1 cellular context compared by ENCODE assay signal in genomic region chr6:151119823-151120524, GRCh38.
TF ChIP-seq lines count a peak whose summit lies in the region.

No MANE protein-coding gene starts in this region.

TF ChIP-seq in HepG2, 621 proteins besides CTCF, POLR2A, EP300 and RAD21 (continued from another document and continues in another):
- 0 out of 4 replicates have a peak, but pooled peaks of 1 of the 2 experiments have one; percentile 30 for TF ChIP-seq ATF4 (CRISPR knock-in tag; IDR thresholded peaks at IDR 0.05)
- TF ChIP-seq SNAPC4 (CRISPR knock-in tag; IDR thresholded peaks at IDR 0.05) = peak; percentile 68; the same call in 1 of the 2 replicates
- TF ChIP-seq SMAD3 (CRISPR knock-in tag; IDR thresholded peaks at IDR 0.05) = peak; percentile 88
- peak; percentile 88; the same call in 1 of the 2 replicates for TF ChIP-seq TARDBP (CRISPR knock-in tag; IDR thresholded peaks at IDR 0.05)
- TF ChIP-seq ZNF883 (CRISPR knock-in tag; IDR thresholded peaks at IDR 0.05; ENCODE audit: not compliant biosample characterization) = no peak
- peak; percentile 83 for TF ChIP-seq ZBTB38 (CRISPR knock-in tag; IDR thresholded peaks at IDR 0.05)
- no peak for TF ChIP-seq ZNF253 (CRISPR knock-in tag; IDR thresholded peaks at IDR 0.05; ENCODE audit: borderline replicate concordance)
- 0 out of 2 replicates have a peak, but pooled peaks have one; percentile 36 for TF ChIP-seq ARID2 (CRISPR knock-in tag; IDR thresholded peaks at IDR 0.05; ENCODE audit: borderline replicate concordance)
- peak; percentile 88 for TF ChIP-seq MEIS1 (CRISPR knock-in tag; IDR thresholded peaks at IDR 0.05; ENCODE audit: borderline replicate concordance)
- peak; percentile 38; the same call in 1 of the 2 replicates for TF ChIP-seq HNF1A (IDR thresholded peaks at IDR 0.05; ENCODE audit: low read depth)
- peak; percentile 64; the same call in 1 of the 2 replicates for TF ChIP-seq HNF1A (CRISPR knock-in tag; IDR thresholded peaks at IDR 0.05; ENCODE audit: borderline replicate concordance)
- TF ChIP-seq MTF2 (CRISPR knock-in tag; IDR thresholded peaks at IDR 0.05; ENCODE audit: borderline replicate concordance) = no peak
- TF ChIP-seq ZNF430 (CRISPR knock-in tag; IDR thresholded peaks at IDR 0.05) = peak; percentile 86; the same call in 1 of the 2 replicates
- TF ChIP-seq ZNF704 (CRISPR knock-in tag; IDR thresholded peaks at IDR 0.05; ENCODE audit: borderline replicate concordance) = 0 out of 2 replicates have a peak, but pooled peaks have one; percentile 70
- peak; percentile 41; the same call in 1 of the 2 replicates for TF ChIP-seq SIX4 (CRISPR knock-in tag; IDR thresholded peaks at IDR 0.05)
- no peak; the same call in 1 of the 2 replicates for TF ChIP-seq SP140L (CRISPR knock-in tag; IDR thresholded peaks at IDR 0.05; ENCODE audit: borderline replicate concordance)
- peak; percentile 65; the same call in 1 of the 2 replicates for TF ChIP-seq TFAP4 (IDR thresholded peaks at IDR 0.05; ENCODE audit: borderline replicate concordance, low read depth)
- no peak for TF ChIP-seq HDAC6 (IDR thresholded peaks at IDR 0.05; ENCODE audit: low read depth, low read length)
- TF ChIP-seq ZNF770 (CRISPR knock-in tag; IDR thresholded peaks at IDR 0.05) = 0 out of 2 replicates have a peak, but pooled peaks have one; percentile 21
- TF ChIP-seq STAG1 (CRISPR knock-in tag; IDR thresholded peaks at IDR 0.05) = peak; percentile 45
- peak; percentile 91 for TF ChIP-seq HDAC1 (CRISPR knock-in tag; IDR thresholded peaks at IDR 0.05)
- TF ChIP-seq KDM3A (CRISPR knock-in tag; IDR thresholded peaks at IDR 0.05; ENCODE audit: low read depth) = 0 out of 2 replicates have a peak, but pooled peaks have one; percentile 70
- peak; percentile 78 for TF ChIP-seq SP4 (CRISPR knock-in tag; IDR thresholded peaks at IDR 0.05)
- TF ChIP-seq PHF8 (CRISPR knock-in tag; IDR thresholded peaks at IDR 0.05) = peak; percentile 34
- TF ChIP-seq FOXP1 (IDR thresholded peaks at IDR 0.05) = no peak
- TF ChIP-seq FOXP1 (CRISPR knock-in tag; IDR thresholded peaks at IDR 0.05) = peak; percentile 81
- TF ChIP-seq MIXL1 (CRISPR knock-in tag; IDR thresholded peaks at IDR 0.05) = peak; percentile 75
- TF ChIP-seq ZSCAN29 (CRISPR knock-in tag; conservative IDR thresholded peaks at IDR 0.05) = peak; percentile 90; the same call in 1 of the 2 replicates
- TF ChIP-seq ZNF619 (CRISPR knock-in tag; IDR thresholded peaks at IDR 0.05) = 0 out of 2 replicates have a peak, but pooled peaks have one; percentile 52
- no peak for TF ChIP-seq CERS6 (CRISPR knock-in tag; IDR thresholded peaks at IDR 0.05)
- TF ChIP-seq KDM1A (CRISPR knock-in tag; IDR thresholded peaks at IDR 0.05) = peak; percentile 58; the same call in 1 of the 2 replicates
- no peak for TF ChIP-seq ZUFSP (CRISPR knock-in tag; IDR thresholded peaks at IDR 0.05; ENCODE audit: borderline replicate concordance)
- peak; percentile 66; the same call in 1 of the 2 replicates for TF ChIP-seq ZKSCAN8 (CRISPR knock-in tag; IDR thresholded peaks at IDR 0.05; ENCODE audit: borderline replicate concordance)
- TF ChIP-seq ATF7 (IDR thresholded peaks at IDR 0.05) = peak; percentile 68
- peak; percentile 86 for TF ChIP-seq ATF7 (CRISPR knock-in tag; IDR thresholded peaks at IDR 0.05)
- peak; percentile 88 for TF ChIP-seq SMARCC2 (IDR thresholded peaks at IDR 0.05)
- TF ChIP-seq PBX3 (CRISPR knock-in tag; IDR thresholded peaks at IDR 0.05; ENCODE audit: borderline replicate concordance) = no peak
- peak; percentile 93 for TF ChIP-seq TCF7 (IDR thresholded peaks at IDR 0.05; ENCODE audit: low read depth)
- peak; percentile 82 for TF ChIP-seq HIVEP1 (CRISPR knock-in tag; IDR thresholded peaks at IDR 0.05)
- TF ChIP-seq RELA (CRISPR knock-in tag; IDR thresholded peaks at IDR 0.05) = no peak
- peak; percentile 59; the same call in 1 of the 2 replicates for TF ChIP-seq TBX3 (IDR thresholded peaks at IDR 0.05; ENCODE audit: borderline replicate concordance)
- peak; percentile 63; the same call in 1 of the 2 replicates for TF ChIP-seq ZKSCAN1 (IDR thresholded peaks at IDR 0.05; ENCODE audit: low read length)
- TF ChIP-seq HHEX (CRISPR knock-in tag; IDR thresholded peaks at IDR 0.05) = 0 out of 2 replicates have a peak, but pooled peaks have one; percentile 11
